ENCODE assay signal across 14 cellular contexts in the genomic region with DNA sequence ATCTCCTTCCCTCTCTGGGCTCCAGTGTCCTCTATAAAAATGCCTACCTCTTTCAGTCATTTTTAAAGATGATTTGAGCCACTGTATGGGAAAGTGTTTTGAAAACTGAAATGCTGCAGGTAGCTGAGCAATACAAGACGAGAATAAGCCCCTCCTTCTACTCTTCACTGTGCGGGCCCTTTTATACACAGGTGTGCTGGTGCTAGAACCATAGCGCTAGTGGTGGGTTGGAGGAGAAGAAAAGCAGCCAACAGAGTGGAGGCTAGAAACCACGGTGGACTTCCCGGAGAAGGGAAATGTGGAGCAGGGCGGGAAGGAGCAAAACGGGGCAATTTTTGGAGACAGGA. TPM values are rescaled to one million over a fixed set of nuclear protein-coding genes. Genes with fewer than 3 reads are reported as not detected.
DNase-seq lines count a peak whose midpoint lies in the region; ATAC-seq and TF ChIP-seq lines count a peak whose summit lies in the region.
"Had no signal": no experiment of that assay in that cellular context is flagged by ENCODE, and none has a peak within 500 bp of the region (broad histone marks: within the 10 kb centered on the region; RNA-seq: fewer than 3 reads in every experiment).

No MANE protein-coding gene starts in this region.

- H3K27ac ChIP-seq in CD8-positive, alpha-beta T cell (ENCODE audit: low read depth, low read length): no peak overlapping the region
- H3K27ac ChIP-seq in HUES6 (ENCODE audit: low read depth, low read length) (no peak overlapping the region), neural progenitor cell (no peak overlapping the region)
- H3K27ac ChIP-seq: coronary artery had no signal

- no peak for DNase-seq in CD8-positive, alpha-beta T cell
- no peak for DNase-seq in neural progenitor cell (ENCODE audit: low spot score)
- DNase-seq in natural killer cell: no peak
- DNase-seq in UCSD-AML1 (lab: John Stamatoyannopoulos, UW; ENCODE audit: unreplicated experiment): no peak
- DNase-seq: anterior cingulate cortex, DMS79, NCI-H1436 treated with DMSO at 0.1 percent for 48 hours, OCI-M1, substantia nigra had no signal

- no peaks in the 10 kb centered on the region for H4K20me1 ChIP-seq in neural progenitor cell (ENCODE audit: low read depth)

- H3K27me3 ChIP-seq in CD8-positive, alpha-beta T cell (ENCODE audit: insufficient read depth, low read length): peaks cover 30% of the 10 kb centered on the region
- H3K27me3 ChIP-seq in HUES6 (ENCODE audit: control insufficient read depth, insufficient read depth, low read length) (peaks cover 81% of the 10 kb centered on the region), endocrine pancreas (ENCODE audit: control insufficient read depth, insufficient read depth, low read length) (peaks cover 25% of the 10 kb centered on the region), neural progenitor cell (peaks cover 98% of the 10 kb centered on the region)

- H3K27me3 Mint-ChIP-seq in CD8-positive, alpha-beta T cell (ENCODE audit: low read depth): peaks cover 57% of the 10 kb centered on the region
- peaks cover 59% of the 10 kb centered on the region for H3K27me3 Mint-ChIP-seq in neural progenitor cell (ENCODE audit: insufficient read depth, low read depth)
- H3K27me3 Mint-ChIP-seq in natural killer cell (ENCODE audit: low read depth in 2 of 2): peaks cover 50 to 72% of the 10 kb centered on the region in 2 donors

- H3K4me2 ChIP-seq in neural progenitor cell: peak overlapping the region; percentile 76

- CTCF ChIA-PET in CD8-positive, alpha-beta T cell (lab: Charles Lee): interaction anchor here (0.6 to 5.2 kb wide), 2 partner anchors 35 to 86 kb away, joined by 4 to 35 read pairs; a partner anchor contains a TSS

- POLR2A ChIA-PET in CD8-positive, alpha-beta T cell (lab: Charles Lee): no interaction called here

- H3K79me2 ChIP-seq in neural progenitor cell (ENCODE audit: low read depth): no peaks in the 10 kb centered on the region

- no peak for TF ChIP-seq CTCF in CD8-positive, alpha-beta T cell (IDR thresholded peaks at IDR 0.05)
- TF ChIP-seq CTCF in neural progenitor cell (IDR thresholded peaks at IDR 0.05) (no peak), natural killer cell (IDR thresholded peaks at IDR 0.05) (no peak)

- H3K36me3 Mint-ChIP-seq in CD8-positive, alpha-beta T cell: no peaks in the 10 kb centered on the region
- H3K36me3 Mint-ChIP-seq in neural progenitor cell (no peaks in the 10 kb centered on the region), natural killer cell (no peaks in the 10 kb centered on the region)

- no peaks in the 10 kb centered on the region for H3K9me3 Mint-ChIP-seq in CD8-positive, alpha-beta T cell
- H3K9me3 Mint-ChIP-seq in neural progenitor cell (peaks cover 2% of the 10 kb centered on the region), natural killer cell (no peaks in the 10 kb centered on the region)

- peak; percentile 31 for ATAC-seq in CD8-positive, alpha-beta T cell
- ATAC-seq in natural killer cell (no peak), HG02623 (IDR thresholded peaks at IDR 0.05; ENCODE audit: unreplicated experiment) (no peak)

- H3K4me3 Mint-ChIP-seq in CD8-positive, alpha-beta T cell: peak overlapping the region; percentile 76
- H3K4me3 Mint-ChIP-seq in neural progenitor cell (peak overlapping the region; percentile 78), natural killer cell (no peak overlapping the region)

- H3K4me1 ChIP-seq in CD8-positive, alpha-beta T cell (ENCODE audit: insufficient read depth, low read length): no peaks in the 10 kb centered on the region
- peaks cover 38% of the 10 kb centered on the region for H3K4me1 ChIP-seq in HUES6 (ENCODE audit: control insufficient read depth, insufficient read depth, low read length)
- H3K4me1 ChIP-seq in endocrine pancreas (ENCODE audit: control insufficient read depth, insufficient read depth, low read length): no peaks in the 10 kb centered on the region
- peaks cover 62% of the 10 kb centered on the region for H3K4me1 ChIP-seq in neural progenitor cell

- H3K4me1 Mint-ChIP-seq in CD8-positive, alpha-beta T cell (ENCODE audit: low read depth): peaks cover 10% of the 10 kb centered on the region
- H3K4me1 Mint-ChIP-seq in neural progenitor cell (peaks cover 16% of the 10 kb centered on the region), natural killer cell (no peaks in the 10 kb centered on the region)

- no peak overlapping the region for H2AFZ ChIP-seq in neural progenitor cell (replicated peaks)

- no peak overlapping the region for H3K27ac Mint-ChIP-seq in CD8-positive, alpha-beta T cell
- no peak overlapping the region for H3K27ac Mint-ChIP-seq in neural progenitor cell
- no peak overlapping the region for H3K27ac Mint-ChIP-seq in natural killer cell

- no peak overlapping the region for H3K9ac ChIP-seq in HUES6 (ENCODE audit: low read length)
- H3K9ac ChIP-seq in endocrine pancreas (ENCODE audit: control insufficient read depth, insufficient read depth, low read length): peak overlapping the region; percentile 13
- H3K9ac ChIP-seq in neural progenitor cell: no peak overlapping the region

- intact Hi-C loops in CD8-positive, alpha-beta T cell (cut with DNase I, micrococcal nuclease): no loop called here
- intact Hi-C loops in natural killer cell (cut with micrococcal nuclease): no loop called here

- H3K36me3 ChIP-seq in CD8-positive, alpha-beta T cell (ENCODE audit: insufficient read depth, low read length): no peaks in the 10 kb centered on the region
- H3K36me3 ChIP-seq in HUES6 (ENCODE audit: control insufficient read depth, insufficient read depth, low read length) (no peaks in the 10 kb centered on the region), endocrine pancreas (ENCODE audit: control insufficient read depth, insufficient read depth, low read length) (no peaks in the 10 kb centered on the region), neural progenitor cell (no peaks in the 10 kb centered on the region)

- H3K4me3 ChIP-seq in CD8-positive, alpha-beta T cell (ENCODE audit: low read depth, low read length): no peak overlapping the region
- peak overlapping the region; percentile 59 for H3K4me3 ChIP-seq in HUES6 (ENCODE audit: low read depth, low read length)
- H3K4me3 ChIP-seq in endocrine pancreas (ENCODE audit: control insufficient read depth, insufficient read depth, low read length): no peak overlapping the region
- H3K4me3 ChIP-seq in neural progenitor cell: peak overlapping the region; percentile 48
- H3K4me3 ChIP-seq: coronary artery had no signal

- H3F3A ChIP-seq in neural progenitor cell (ENCODE audit: low read depth): peaks cover 26% of the 10 kb centered on the region

- H3K9me3 ChIP-seq in CD8-positive, alpha-beta T cell (ENCODE audit: low read length): no peaks in the 10 kb centered on the region
- H3K9me3 ChIP-seq in HUES6 (ENCODE audit: control insufficient read depth, insufficient read depth, low read depth, low read length) (no peaks in the 10 kb centered on the region), endocrine pancreas (ENCODE audit: control insufficient read depth, low read length) (no peaks in the 10 kb centered on the region), neural progenitor cell (ENCODE audit: low read depth) (no peaks in the 10 kb centered on the region)

RNA-seq across cellular contexts. Expression of a gene that starts 58.2 kb away (rescaled TPM):
- total RNA-seq in CD8-positive, alpha-beta T cell: under 1 TPM; 0.44 to 0.60 TPM
- 0.53 TPM in 1 of 2 replicates, not detected in the other for total RNA-seq in neural progenitor cell (ENCODE audit: low replicate concordance)
- total RNA-seq in natural killer cell: 1 to 10 TPM in 1 of 3 donors, under 1 TPM in 1, not detected in 1; 0.35 to 1.1 TPM
- total RNA-seq: epithelial cell of proximal tubule had no signal

Comparison
In these comparisons a context has a peak if more than half of its experiments do, and no peak if none do; other contexts are left out.
1. H3K4me3 ChIP-seq: peak in HUES6 (single experiment) and neural progenitor cell (single experiment); none in CD8-positive, alpha-beta T cell (single experiment) and endocrine pancreas (single experiment).